8 cellular contexts compared by ENCODE assay signal in genomic region chr21:45073301-45074047, GRCh38. TPM values are rescaled to one million over a fixed set of nuclear protein-coding genes. Genes with fewer than 3 reads are reported as not detected.
DNase-seq lines count a peak whose midpoint lies in the region; ATAC-seq and TF ChIP-seq lines count a peak whose summit lies in the region.

No MANE protein-coding gene starts in this region.

- CTCF ChIA-PET in T-cell (lab: Charles Lee), result interaction anchor here in 1 of 2 donors (1.4 kb wide), 1 partner anchor 65 kb away, joined by 3 read pairs; no protein-coding TSS in a partner anchor

- TF ChIP-seq CTCF in fibroblast of mammary gland (conservative IDR thresholded peaks at IDR 0.05; ENCODE audit: control insufficient read depth, insufficient read depth, low read depth, low read length) (no peak), nephron (IDR thresholded peaks at IDR 0.05; ENCODE audit: unreplicated experiment in 3 of 3) (no peak)

- peaks cover 33 to 38% (median 37%) of the 10 kb centered on the region in 3 donors for H3K4me1 Mint-ChIP-seq in T-cell
- H3K4me1 Mint-ChIP-seq in nephron, result peaks cover 19% of the 10 kb centered on the region

- H3K27me3 Mint-ChIP-seq in T-cell (no peaks in the 10 kb centered on the region), nephron (ENCODE audit: low read depth) (peaks cover 28% of the 10 kb centered on the region)

- no peaks in the 10 kb centered on the region for H3K36me3 Mint-ChIP-seq in T-cell
- no peaks in the 10 kb centered on the region for H3K36me3 Mint-ChIP-seq in nephron (ENCODE audit: low read depth)

- H3K9me3 Mint-ChIP-seq in T-cell (no peaks in the 10 kb centered on the region), nephron (no peaks in the 10 kb centered on the region)

- ATAC-seq in T-cell (replicated peaks in 1 of 4) (no peak), GM21528 (IDR thresholded peaks at IDR 0.05; ENCODE audit: low FRiP score, unreplicated experiment) (no peak)

- H3K27ac Mint-ChIP-seq in T-cell (peak overlapping the region; percentile 87 to 92), nephron (peak overlapping the region; percentile 93 to 96 (median 96))

- peak; percentile 22 for DNase-seq in stimulated activated CD4-positive, alpha-beta T cell treated with anti-CD3 and anti-CD28 coated beads, Interleukin-1b, Interleukin-23, amount 100 ng/mL, for 48 hours
- DNase-seq in stimulated activated CD4-positive, alpha-beta T cell treated with anti-CD3 and anti-CD28 coated beads, Interleukin-12 subunit alpha, Interleukin-12 subunit beta, amount 100 ng/mL, for 4 hours, result no peak
- DNase-seq in T-cell (no peak), fibroblast of mammary gland (ENCODE audit: low read depth) (peak; percentile 19), NCI-H446 treated with DMSO at 0.1 percent for 48 hours (lab: John Stamatoyannopoulos, UW) (no peak), NCI-H226 (no peak)

- peak overlapping the region; percentile 90 to 97 (median 94) for H3K4me3 Mint-ChIP-seq in T-cell
- peak overlapping the region; percentile 92 to 100 (median 98) for H3K4me3 Mint-ChIP-seq in nephron

- peak overlapping the region; percentile 51 for H3K4me3 ChIP-seq in fibroblast of mammary gland (ENCODE audit: control insufficient read depth, low read depth, low read length)

- POLR2A ChIA-PET in T-cell (lab: Charles Lee), result no interaction called here

RNA-seq across cellular contexts. Expression of gene ADARB1, which starts 0.9 kb away (rescaled TPM):
- total RNA-seq in T-cell, result 10 to 100 TPM; 39.7 to 50.3 (median 44.5) TPM

Comparison
In these comparisons a context has a peak if more than half of its experiments do, and no peak if none do; other contexts are left out.
1. DNase-seq: peak in stimulated activated CD4-positive, alpha-beta T cell treated with anti-CD3 and anti-CD28 coated beads, Interleukin-1b, Interleukin-23, amount 100 ng/mL, for 48 hours (single experiment) and fibroblast of mammary gland (single experiment); none in stimulated activated CD4-positive, alpha-beta T cell treated with anti-CD3 and anti-CD28 coated beads, Interleukin-12 subunit alpha, Interleukin-12 subunit beta, amount 100 ng/mL, for 4 hours (single experiment), T-cell (0 of 34), NCI-H446 treated with DMSO at 0.1 percent for 48 hours (single experiment) and NCI-H226 (single experiment).